Comparison of ENCODE assay signal across 1 cellular context in the genomic region with DNA sequence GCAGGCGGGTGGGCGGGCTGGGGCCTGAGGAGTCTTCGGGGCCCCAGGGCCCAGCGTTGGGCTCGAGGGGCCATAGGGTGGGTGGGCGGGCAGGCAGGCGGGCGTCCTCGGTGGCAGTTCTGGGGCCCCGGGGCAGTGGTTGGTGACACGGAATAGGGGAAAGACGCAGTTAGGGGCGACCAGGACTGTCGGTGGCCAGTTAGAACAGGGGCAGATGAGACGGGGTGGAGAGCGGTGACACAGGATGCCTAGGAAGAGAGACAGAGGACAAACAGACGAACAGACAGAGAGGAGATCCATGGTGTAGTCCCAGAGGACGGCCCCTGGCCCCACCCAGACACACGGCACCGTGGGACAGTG.
TF ChIP-seq lines count a peak whose summit lies in the region.

No MANE protein-coding gene starts in this region.

TF ChIP-seq in K562, 482 proteins besides CTCF, POLR2A, EP300 and RAD21:
- TF ChIP-seq POU5F1 (IDR thresholded peaks at IDR 0.05; ENCODE audit: borderline replicate concordance, low read depth, low read length, partially characterized antibody) (no peak), ZNF354B (CRISPR knock-in tag; IDR thresholded peaks at IDR 0.05) (no peak), L3MBTL2 (IDR thresholded peaks at IDR 0.05) (no peak), SMARCC2 (IDR thresholded peaks at IDR 0.05; ENCODE audit: low read depth) (no peak), ZNF133 (CRISPR knock-in tag; IDR thresholded peaks at IDR 0.05) (no peak), KAT2B (IDR thresholded peaks at IDR 0.05; ENCODE audit: low read depth, low read length) (no peak), CCAR2 (IDR thresholded peaks at IDR 0.05; ENCODE audit: low read depth, low read length) (no peak), CBFB (CRISPR knock-in tag; IDR thresholded peaks at IDR 0.05) (no peak)
